Comparison of ENCODE assay signal across 9 cellular contexts in genomic region chr3:194270627-194271458, GRCh38.
DNase-seq lines count a peak whose midpoint lies in the region; ATAC-seq and TF ChIP-seq lines count a peak whose summit lies in the region.
"Had no signal": no experiment of that assay in that cellular context is flagged by ENCODE, and none has a peak within 500 bp of the region (broad histone marks: within the 10 kb centered on the region; RNA-seq: fewer than 3 reads in every experiment).

No MANE protein-coding gene starts in this region.

- H2AFZ ChIP-seq in H9 (ENCODE audit: low read length): no peak overlapping the region

- H4K8ac ChIP-seq in H9 (replicated peaks; ENCODE audit: insufficient read length, low read depth, low read length): no peak overlapping the region

- H3K14ac ChIP-seq in H9 (ENCODE audit: insufficient read depth, low read length): peak overlapping the region; percentile 25; the same call in 1 of the 2 replicates

- H3K9me3 Mint-ChIP-seq in H9 (peaks cover 8 to 12% of the 10 kb centered on the region in 2 experiments), progenitor cell of endocrine pancreas (ENCODE audit: low read depth) (no peaks in the 10 kb centered on the region)

- H3K36me3 Mint-ChIP-seq in H9 (ENCODE audit: insufficient read depth in 1 of 3, low read depth in 3 of 3) (peaks cover 3 to 12% (median 8%) of the 10 kb centered on the region in 3 experiments), progenitor cell of endocrine pancreas (ENCODE audit: insufficient read depth) (no peaks in the 10 kb centered on the region)

- no peak overlapping the region for H3K4me2 ChIP-seq in H9 (ENCODE audit: insufficient read depth, insufficient read length, low read length)

- no peak overlapping the region for H4K5ac ChIP-seq in H9 (ENCODE audit: insufficient read length, low read depth, low read length)

- H3K56ac ChIP-seq in H9 (ENCODE audit: insufficient read length, low read depth, low read length): no peak overlapping the region

- peaks cover 31 to 46% of the 10 kb centered on the region in 2 experiments for H3K4me1 Mint-ChIP-seq in H9
- peaks cover 21% of the 10 kb centered on the region for H3K4me1 Mint-ChIP-seq in progenitor cell of endocrine pancreas (ENCODE audit: low read depth)

- H4K20me1 ChIP-seq in H9 (ENCODE audit: control insufficient read depth, insufficient read depth, insufficient read length): no peaks in the 10 kb centered on the region

- H3K4me3 Mint-ChIP-seq in H9 (no peak overlapping the region), progenitor cell of endocrine pancreas (ENCODE audit: low read depth) (no peak overlapping the region)

- no peak overlapping the region for H2BK20ac ChIP-seq in H9 (ENCODE audit: low read depth, low read length, poor library complexity, severe bottlenecking)

- H3K23me2 ChIP-seq in H9 (ENCODE audit: insufficient read length, low read depth, low read length, poor library complexity, severe bottlenecking): no peaks in the 10 kb centered on the region

- H3K36me3 ChIP-seq in skeletal muscle tissue (ENCODE audit: control insufficient read depth in 3 of 3, insufficient read depth in 3 of 3, low read length in 3 of 3): no peaks in the 10 kb centered on the region

- no peaks in the 10 kb centered on the region for H3K79me2 ChIP-seq in H9 (ENCODE audit: insufficient read depth, low read length)

- H2AK5ac ChIP-seq in H9 (ENCODE audit: insufficient read length, low read length): no peak overlapping the region

- no peak overlapping the region for H2BK15ac ChIP-seq in H9 (ENCODE audit: low read depth, low read length)

- no peak overlapping the region for H2BK12ac ChIP-seq in H9 (ENCODE audit: insufficient read length, low read depth, low read length)

- H3K27me3 ChIP-seq in H9 (ENCODE audit: insufficient read depth, low read length): no peaks in the 10 kb centered on the region
- H3K27me3 ChIP-seq in layer of hippocampus (ENCODE audit: control insufficient read depth, insufficient read depth, low read length): no peaks in the 10 kb centered on the region
- no peaks in the 10 kb centered on the region for H3K27me3 ChIP-seq in skeletal muscle tissue (ENCODE audit: control insufficient read depth in 3 of 3, insufficient read depth in 3 of 3, low read length in 3 of 3)

- H3K23ac ChIP-seq in H9 (ENCODE audit: insufficient read length, low read depth, low read length): no peak overlapping the region

- no peak overlapping the region for H3K9ac ChIP-seq in H9 (ENCODE audit: extremely low read depth, insufficient read length, low read length)
- H3K9ac ChIP-seq in skeletal muscle tissue (ENCODE audit: low read depth in 1 of 3, low read length in 3 of 3): peak overlapping the region; percentile 66 to 83 (median 70)

- no CpG with 5 or more reads among the region's 18 CpGs for WGBS in H9 (ENCODE audit: extremely low coverage, insufficient read length, low lambda C conversion rate)

- H2BK5ac ChIP-seq in H9 (ENCODE audit: insufficient read length, low read length): no peak overlapping the region

- ATAC-seq in HG03521 (IDR thresholded peaks at IDR 0.05; ENCODE audit: unreplicated experiment): no peak

- no peak overlapping the region for H2BK120ac ChIP-seq in H9 (ENCODE audit: low read depth, low read length, poor library complexity, severe bottlenecking)

- H3K27ac Mint-ChIP-seq in H9: no peak overlapping the region
- H3K27ac Mint-ChIP-seq in progenitor cell of endocrine pancreas: no peak overlapping the region

- peak overlapping the region in 1 of 3 donors; percentile 58 for H3K4me3 ChIP-seq in skeletal muscle tissue (ENCODE audit: low read length in 3 of 3)

- H3K4me1 ChIP-seq in H9 (ENCODE audit: insufficient read depth, low read length) (no peaks in the 10 kb centered on the region), skeletal muscle tissue (ENCODE audit: control insufficient read depth in 3 of 3, insufficient read depth in 3 of 3, low read length in 3 of 3) (peaks cover 35 to 49% (median 41%) of the 10 kb centered on the region in 3 donors)

- H3K79me1 ChIP-seq in H9 (ENCODE audit: insufficient read depth, low read depth, low read length, poor library complexity, severe bottlenecking): no peaks in the 10 kb centered on the region

- peak; percentile 55 for DNase-seq in H9
- DNase-seq in cerebellar cortex (ENCODE audit: low spot score): peak; percentile 42
- no peak for DNase-seq in NCI-H128 (lab: John Stamatoyannopoulos, UW; ENCODE audit: unreplicated experiment)
- no peak for DNase-seq in progenitor cell of endocrine pancreas (ENCODE audit: low spot score, unreplicated experiment)
- DNase-seq in NCI-H2171 (lab: John Stamatoyannopoulos, UW): no peak
- DNase-seq: KG1 had no signal

- no peak overlapping the region for H4K91ac ChIP-seq in H9 (ENCODE audit: insufficient read length, low read depth, low read length)

- no peak overlapping the region for H3T11ph ChIP-seq in H9 (ENCODE audit: low read length)

- H3K27ac ChIP-seq in H9 (ENCODE audit: insufficient read length, low read depth, low read length) (no peak overlapping the region), layer of hippocampus (ENCODE audit: low read depth, low read length) (peak overlapping the region; percentile 94), skeletal muscle tissue (ENCODE audit: low read depth, low read length) (peak overlapping the region; percentile 88)

- H3K18ac ChIP-seq in H9 (ENCODE audit: insufficient read length, low read depth, low read length): no peak overlapping the region

- H3K9me3 ChIP-seq in H9 (ENCODE audit: control insufficient read depth, low read depth, low read length) (no peaks in the 10 kb centered on the region), skeletal muscle tissue (ENCODE audit: control insufficient read depth in 3 of 3, low read length in 3 of 3) (no peaks in the 10 kb centered on the region)

- TF ChIP-seq CTCF in H9 (conservative IDR thresholded peaks at IDR 0.05) (no peak), progenitor cell of endocrine pancreas (IDR thresholded peaks at IDR 0.05; ENCODE audit: unreplicated experiment) (no peak)

- H3K4ac ChIP-seq in H9 (ENCODE audit: low read depth, low read length): no peak overlapping the region

- H3K27me3 Mint-ChIP-seq in H9 (ENCODE audit: low read depth) (peaks cover 24% of the 10 kb centered on the region), progenitor cell of endocrine pancreas (no peaks in the 10 kb centered on the region)

Comparison
In these comparisons a context has a peak if more than half of its experiments do, and no peak if none do; other contexts are left out.
1. DNase-seq: peak in H9 (single experiment) and cerebellar cortex (single experiment); none in NCI-H128 (single experiment), progenitor cell of endocrine pancreas (single experiment) and NCI-H2171 (single experiment).